12 cellular contexts compared by ENCODE assay signal in the genomic region with DNA sequence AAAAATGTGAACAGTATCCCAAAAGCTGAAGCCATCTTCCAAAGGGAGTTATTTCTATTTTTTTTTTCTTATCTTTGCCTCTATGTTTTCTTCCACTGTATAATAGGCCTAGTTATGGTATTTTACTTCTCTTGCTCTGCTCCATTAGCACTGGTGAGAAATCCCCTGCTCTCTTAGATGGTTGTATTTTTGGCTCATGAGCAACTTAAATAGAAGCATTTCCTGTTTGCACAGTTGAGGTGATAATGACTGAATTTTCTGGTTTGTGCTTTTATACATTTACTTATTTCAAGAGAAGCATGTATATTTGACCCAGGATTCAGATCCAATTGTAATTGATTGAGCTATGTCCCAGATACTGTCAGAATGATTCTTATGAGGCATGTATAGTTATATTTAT.
A peak's percentile ranks its signal among the peaks of the same experiment; 100 is the strongest.
DNase-seq lines count a peak whose midpoint lies in the region; ATAC-seq, FAIRE-seq and TF ChIP-seq lines count a peak whose summit lies in the region.
"Had no signal": no experiment of that assay in that cellular context is flagged by ENCODE, and none has a peak within 500 bp of the region (broad histone marks: within the 10 kb centered on the region; RNA-seq: fewer than 3 reads in every experiment).

No MANE protein-coding gene starts in this region.

- no peaks in the 10 kb centered on the region for H3K27me3 Mint-ChIP-seq in activated T-helper 17 cell treated with anti-CD3 and anti-CD28 coated beads, Interleukin-2, amount 50 U/mL, for 72 hours
- H3K27me3 Mint-ChIP-seq: activated T-cell treated with anti-CD3 and anti-CD28 coated beads, Interleukin-2, amount 50 U/mL, for 24 hours had no signal

- peak; percentile 96 for ATAC-seq in GM19397 (IDR thresholded peaks at IDR 0.05; ENCODE audit: unreplicated experiment)
- peak; percentile 93 for ATAC-seq in HG02938 (IDR thresholded peaks at IDR 0.05; ENCODE audit: unreplicated experiment)
- ATAC-seq in activated T-helper 17 cell treated with anti-CD3 and anti-CD28 coated beads, Interleukin-2, amount 50 U/mL, for 72 hours (replicated peaks) = no peak

- no peak for TF ChIP-seq POLR2A in GM12891 (IDR thresholded peaks at IDR 0.05; ENCODE audit: low read depth, low read length)

- peak; percentile 66 for FAIRE-seq in GM12891 (lab: Jason Lieb, UNC)

- DNase-seq in GM12891 (ENCODE audit: insufficient read length, low spot score) = no peak
- peak; percentile 60 for DNase-seq in NAMALWA (ENCODE audit: low spot score)
- DNase-seq in NCI-H748 (lab: John Stamatoyannopoulos, UW; ENCODE audit: unreplicated experiment) = no peak
- no peak for DNase-seq in NCI-H146 treated with DMSO at 0.1 percent for 48 hours (lab: John Stamatoyannopoulos, UW; ENCODE audit: unreplicated experiment)
- no peak for DNase-seq in mesenteric fat pad (ENCODE audit: low spot score)
- DNase-seq: activated T-cell treated with anti-CD3 and anti-CD28 coated beads, Interleukin-2, amount 50 U/mL, for 24 hours; AML-193; dermis blood vessel endothelial cell; NCI-H526 treated with DMSO at 0.1 percent for 48 hours had no signal

- H3K27ac Mint-ChIP-seq in activated T-helper 17 cell treated with anti-CD3 and anti-CD28 coated beads, Interleukin-2, amount 50 U/mL, for 72 hours = no peak overlapping the region
- H3K27ac Mint-ChIP-seq: activated T-cell treated with anti-CD3 and anti-CD28 coated beads, Interleukin-2, amount 50 U/mL, for 24 hours had no signal

- peaks cover 8% of the 10 kb centered on the region for H3K9me3 Mint-ChIP-seq in activated T-helper 17 cell treated with anti-CD3 and anti-CD28 coated beads, Interleukin-2, amount 50 U/mL, for 72 hours

- H3K4me3 Mint-ChIP-seq in activated T-helper 17 cell treated with anti-CD3 and anti-CD28 coated beads, Interleukin-2, amount 50 U/mL, for 72 hours = no peak overlapping the region
- H3K4me3 Mint-ChIP-seq: activated T-cell treated with anti-CD3 and anti-CD28 coated beads, Interleukin-2, amount 50 U/mL, for 24 hours had no signal

- H3K36me3 Mint-ChIP-seq in activated T-helper 17 cell treated with anti-CD3 and anti-CD28 coated beads, Interleukin-2, amount 50 U/mL, for 72 hours (ENCODE audit: low read depth) = peaks cover 6% of the 10 kb centered on the region

- peaks cover 5% of the 10 kb centered on the region for H3K4me1 Mint-ChIP-seq in activated T-helper 17 cell treated with anti-CD3 and anti-CD28 coated beads, Interleukin-2, amount 50 U/mL, for 72 hours

TF ChIP-seq in GM12891, 5 proteins besides CTCF, POLR2A, EP300 and RAD21:
- TF ChIP-seq SPI1 (IDR thresholded peaks at IDR 0.05; ENCODE audit: low read depth, low read length) (peak; percentile 52), TAF1 (IDR thresholded peaks at IDR 0.05; ENCODE audit: low read depth, low read length) (no peak), POU2F2 (IDR thresholded peaks at IDR 0.05; ENCODE audit: low read depth, low read length) (no peak), PAX5 (IDR thresholded peaks at IDR 0.05; ENCODE audit: insufficient read depth, low read length, severe bottlenecking) (no peak), POLR2AphosphoS5 (IDR thresholded peaks at IDR 0.05; ENCODE audit: low read depth, low read length) (no peak)
